In the genomic region with DNA sequence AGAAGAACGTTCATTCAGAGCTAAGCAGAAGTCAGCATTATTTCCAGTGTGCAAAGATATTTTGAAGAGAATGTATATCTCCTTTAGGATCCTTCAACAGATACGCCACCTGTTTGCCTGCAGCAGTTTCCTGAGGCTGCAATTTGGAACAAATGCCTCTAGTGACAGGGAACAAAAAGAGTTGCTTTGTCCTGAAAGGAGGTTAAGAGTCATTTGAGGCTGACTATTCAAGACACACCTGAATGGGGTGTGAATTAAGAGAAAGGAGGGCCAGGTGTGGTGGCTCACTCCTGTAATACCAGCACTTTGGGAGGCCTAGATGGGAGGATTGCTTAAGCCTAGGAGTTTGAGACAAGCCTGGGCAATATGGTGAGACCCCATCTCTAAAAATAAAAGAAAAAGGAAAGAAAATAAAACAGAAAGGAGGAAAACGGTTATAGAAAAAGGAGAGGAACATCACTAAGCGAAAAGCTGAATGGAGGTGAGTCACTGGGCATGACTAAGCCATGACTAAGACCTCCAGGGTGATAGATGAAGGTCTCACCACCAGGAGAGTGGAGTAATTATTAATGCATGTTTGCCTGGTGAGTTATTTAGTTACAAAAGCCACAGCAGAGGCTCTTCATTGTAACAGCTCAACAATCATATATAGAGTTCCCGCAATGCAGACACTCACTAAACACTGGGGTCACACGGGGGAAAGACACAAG, we compare ENCODE assay signal across 9 cellular contexts.
DNase-seq lines count a peak whose midpoint lies in the region; ATAC-seq, FAIRE-seq and TF ChIP-seq lines count a peak whose summit lies in the region.
"Had no signal": no experiment of that assay in that cellular context is flagged by ENCODE, and none has a peak within 500 bp of the region (broad histone marks: within the 10 kb centered on the region; RNA-seq: fewer than 3 reads in every experiment).

No MANE protein-coding gene starts in this region.

- H3F3A ChIP-seq in PC-3 (ENCODE audit: low read length, unreplicated experiment) = peaks cover 7% of the 10 kb centered on the region

- no peaks in the 10 kb centered on the region for H3K27me3 ChIP-seq in PC-3 (ENCODE audit: low read length)
- H3K27me3 ChIP-seq in kidney epithelial cell (ENCODE audit: control insufficient read depth, insufficient read depth, low read length) = no peaks in the 10 kb centered on the region
- H3K27me3 ChIP-seq in H7 (ENCODE audit: control insufficient read depth, insufficient read depth, low read length) = no peaks in the 10 kb centered on the region
- H3K27me3 ChIP-seq in effector memory CD4-positive, alpha-beta T cell (replicated peaks; ENCODE audit: control insufficient read depth, insufficient read depth, low read length, poor library complexity, severe bottlenecking) = no peaks in the 10 kb centered on the region

- H4K20me1 ChIP-seq in PC-3 (ENCODE audit: low read length) = no peaks in the 10 kb centered on the region

- no peaks in the 10 kb centered on the region for H3K9me2 ChIP-seq in PC-3 (replicated peaks; ENCODE audit: low read length)

- peak; percentile 81 for DNase-seq in H54 (ENCODE audit: insufficient read length, low spot score)
- DNase-seq in PC-3 = peak; percentile 96
- DNase-seq in kidney epithelial cell (ENCODE audit: low read depth) = peak; percentile 96
- DNase-seq in NCI-H1436 (lab: John Stamatoyannopoulos, UW) = no peak
- DNase-seq in H7 = no peak
- DNase-seq in effector memory CD4-positive, alpha-beta T cell = no peak
- DNase-seq: naive B cell had no signal

- TF ChIP-seq CTCF in PC-3 (conservative IDR thresholded peaks at IDR 0.05; ENCODE audit: low read depth, low read length) (no peak), kidney epithelial cell (IDR thresholded peaks at IDR 0.05; ENCODE audit: insufficient read depth, low read length, poor library complexity, severe bottlenecking) (no peak)

- BruUV-seq in PC-3 (replicated peaks; lab: Mats Ljungman, UMichigan) = no TSS peak

- H3K4me3 ChIP-seq in PC-3 (ENCODE audit: low read length) (peak overlapping the region; percentile 47; the same call in 1 of the 2 replicates), kidney epithelial cell (ENCODE audit: low read depth, low read length) (no peak overlapping the region), H7 (ENCODE audit: insufficient read depth, low read depth, low read length) (no peak overlapping the region)
- no peak overlapping the region for H3K4me3 ChIP-seq in effector memory CD4-positive, alpha-beta T cell (ENCODE audit: insufficient read depth, low read depth, low read length, poor library complexity, severe bottlenecking)

- POLR2A ChIA-PET in PC-3 (lab: Charles Lee; ENCODE audit: unreplicated experiment) = interaction anchor here (0.5 kb wide), 1 partner anchor 299 kb away, joined by 3 read pairs; no protein-coding TSS in a partner anchor

- H3K4me1 ChIP-seq in PC-3 (ENCODE audit: insufficient read depth, low read length) = peaks cover 31% of the 10 kb centered on the region
- no peaks in the 10 kb centered on the region for H3K4me1 ChIP-seq in effector memory CD4-positive, alpha-beta T cell (ENCODE audit: control insufficient read depth, insufficient read depth, low read length, poor library complexity, severe bottlenecking)

- H3K9ac ChIP-seq in PC-3 (ENCODE audit: low read length) = peak overlapping the region; percentile 63

- peak overlapping the region; percentile 47 for H2AFZ ChIP-seq in PC-3 (ENCODE audit: low read length)

- H3K27ac ChIP-seq in PC-3 (ENCODE audit: low read length) = peak overlapping the region; percentile 96
- no peak overlapping the region for H3K27ac ChIP-seq in effector memory CD4-positive, alpha-beta T cell (ENCODE audit: insufficient read depth, low read length, poor library complexity, severe bottlenecking)

- TF ChIP-seq POLR2A in H54 (IDR thresholded peaks at IDR 0.05; ENCODE audit: low read depth, low read length) = no peak

- peak overlapping the region; percentile 77 for H3K4me2 ChIP-seq in PC-3 (ENCODE audit: low read length)

- H3K79me2 ChIP-seq in PC-3 (ENCODE audit: low read length) = no peaks in the 10 kb centered on the region

- ATAC-seq in GM18499 (IDR thresholded peaks at IDR 0.05; ENCODE audit: insufficient read depth, unreplicated experiment) = peak; percentile 64
- ATAC-seq in PC-3 = peak; percentile 95
- no peak for ATAC-seq in GM19455 (IDR thresholded peaks at IDR 0.05; ENCODE audit: unreplicated experiment)

- FAIRE-seq in H54 (lab: Jason Lieb, UNC) = peak; percentile 99

- H3K36me3 ChIP-seq in PC-3 (ENCODE audit: low read depth, low read length) (no peaks in the 10 kb centered on the region), kidney epithelial cell (ENCODE audit: control insufficient read depth, insufficient read depth, low read length) (no peaks in the 10 kb centered on the region), H7 (replicated peaks; ENCODE audit: control insufficient read depth, insufficient read depth, low read length) (no peaks in the 10 kb centered on the region)
- H3K36me3 ChIP-seq in effector memory CD4-positive, alpha-beta T cell (ENCODE audit: control insufficient read depth, insufficient read depth, low read length) = no peaks in the 10 kb centered on the region

- intact Hi-C loops in PC-3 (cut with micrococcal nuclease) = loop anchor here (1.0 to 10.0 kb wide), 5 partner anchors 24 to 258 kb away; partner anchors contain the start of gene TNC

- no peaks in the 10 kb centered on the region for H3K9me3 ChIP-seq in PC-3 (ENCODE audit: low read length)
- H3K9me3 ChIP-seq in effector memory CD4-positive, alpha-beta T cell (ENCODE audit: control insufficient read depth, low read length) = no peaks in the 10 kb centered on the region

- CTCF ChIA-PET in PC-3 (lab: Charles Lee) = interaction anchor here (0.6 kb wide), 1 partner anchor 127 kb away, joined by 3 read pairs; no protein-coding TSS in a partner anchor

Comparison
In these comparisons a context has a peak if more than half of its experiments do, and no peak if none do; other contexts are left out.
1. DNase-seq: peak in H54 (single experiment), PC-3 (single experiment) and kidney epithelial cell (single experiment); none in NCI-H1436 (single experiment), H7 (single experiment) and effector memory CD4-positive, alpha-beta T cell (0 of 3).